Comparison of ENCODE assay signal across 20 cellular contexts in genomic region chr7:25448301-25448700, GRCh38.
DNase-seq lines count a peak whose midpoint lies in the region; ATAC-seq, FAIRE-seq and TF ChIP-seq lines count a peak whose summit lies in the region.
"Had no signal": no experiment of that assay in that cellular context is flagged by ENCODE, and none has a peak within 500 bp of the region (broad histone marks: within the 10 kb centered on the region; RNA-seq: fewer than 3 reads in every experiment).

No MANE protein-coding gene starts in this region.

- TF ChIP-seq CTCF in K562 (IDR thresholded peaks at IDR 0.05 in 2 of 3, conservative IDR thresholded peaks at IDR 0.05 in 1 of 3; ENCODE audit: insufficient read depth in 2 of 3, low read depth in 1 of 3, low read length in 3 of 3) (no peak), pancreas (IDR thresholded peaks at IDR 0.05) (no peak), testis (IDR thresholded peaks at IDR 0.05) (no peak), SK-N-SH (IDR thresholded peaks at IDR 0.05) (no peak)

- H3K4me1 ChIP-seq in K562 (replicated peaks in 1 of 2; ENCODE audit: control insufficient read depth in 2 of 2, insufficient read depth in 2 of 2, low read length in 2 of 2) (no peaks in the 10 kb centered on the region), pancreas (no peaks in the 10 kb centered on the region), testis (no peaks in the 10 kb centered on the region), SK-N-SH (ENCODE audit: control insufficient read depth in 1 of 2, insufficient read depth in 2 of 2, low read depth in 1 of 2, low read length in 1 of 2) (no peaks in the 10 kb centered on the region)

- WGBS in K562 (ENCODE audit: insufficient coverage, low coverage, missing lambda C conversion rate): 0% methylated on average over 2 of the region's 2 CpGs
- 94 to 97% methylated on average over 2 of the region's 2 CpGs for WGBS in pancreas, 2 donors
- 95 to 97% methylated on average over 2 of the region's 2 CpGs for WGBS in testis, 2 donors
- WGBS in SK-N-SH (ENCODE audit: low lambda C conversion rate): 31% methylated on average over 2 of the region's 2 CpGs

- H3K27me3 ChIP-seq in K562 (ENCODE audit: control insufficient read depth in 2 of 2, insufficient read depth in 2 of 2, low read length in 2 of 2) (peaks cover 0 to 2% of the 10 kb centered on the region in 2 experiments; a peak in 2 of 5 replicates), pancreas (no peaks in the 10 kb centered on the region), testis (no peaks in the 10 kb centered on the region), SK-N-SH (ENCODE audit: insufficient read depth) (no peaks in the 10 kb centered on the region)

- TF ChIP-seq EP300 in K562 (IDR thresholded peaks at IDR 0.05; ENCODE audit: low read length) (no peak), SK-N-SH (IDR thresholded peaks at IDR 0.05; ENCODE audit: borderline replicate concordance in 1 of 2, low read depth in 1 of 2, low read length in 1 of 2) (no peak)

- no peak for TF ChIP-seq RAD21 in K562 (CRISPR knock-in tag; conservative IDR thresholded peaks at IDR 0.05 in 1 of 2, IDR thresholded peaks at IDR 0.05 in 1 of 2)
- no peak for TF ChIP-seq RAD21 in SK-N-SH (IDR thresholded peaks at IDR 0.05; ENCODE audit: low read length)

- no peak for DNase-seq in K562 (ENCODE audit: extremely low read depth in 1 of 4, low spot score in 3 of 4)
- no peak for DNase-seq in frontal cortex (ENCODE audit: low spot score in 2 of 2)
- DNase-seq in pancreas: no peak
- DNase-seq in testis: no peak
- no peak for DNase-seq in SK-N-SH
- DNase-seq: 8988T; C1 segment of cervical spinal cord; Calu3; CD4-positive, alpha-beta memory T cell; COR-L47; DMS53; DMS79 treated with DMSO at 0.1 percent for 48 hours; H9 had no signal

- in situ Hi-C loops in K562 (cut with MboI): no loop called here

- CTCF ChIA-PET in K562 (lab: Yijun Ruan, JAX; ENCODE audit: low intra/inter-chr PET ratio): no interaction called here
- CTCF ChIA-PET in SK-N-SH (lab: Yijun Ruan, JAX): interaction anchor here (0.6 to 0.8 kb wide), 2 partner anchors 31 to 117 kb away, joined by 3 to 5 read pairs; no protein-coding TSS in a partner anchor

- ATAC-seq in K562 (no peak), pancreas (no peak), GM21367 (IDR thresholded peaks at IDR 0.05; ENCODE audit: unreplicated experiment) (no peak), HG03565 (IDR thresholded peaks at IDR 0.05; ENCODE audit: unreplicated experiment) (no peak)
- ATAC-seq: GM23338, HCT116 had no signal

- H3K4me2 ChIP-seq in K562 (ENCODE audit: insufficient read depth, low read length) (no peak overlapping the region), SK-N-SH (no peak overlapping the region)
- H3K4me2 ChIP-seq: GM23338 had no signal

- H3K79me2 ChIP-seq in K562 (ENCODE audit: control insufficient read depth, insufficient read depth, low read length) (no peaks in the 10 kb centered on the region), SK-N-SH (ENCODE audit: insufficient read depth) (no peaks in the 10 kb centered on the region)

- H3K4me3 ChIP-seq in K562: no peak overlapping the region
- no peak overlapping the region for H3K4me3 ChIP-seq in pancreas
- no peak overlapping the region for H3K4me3 ChIP-seq in testis
- H3K4me3 ChIP-seq in SK-N-SH (ENCODE audit: low read depth in 2 of 2, low read length in 1 of 2): no peak overlapping the region
- H3K4me3 ChIP-seq: GM23338 had no signal

- H2AFZ ChIP-seq in K562 (ENCODE audit: low read depth, low read length): no peak overlapping the region
- no peak overlapping the region for H2AFZ ChIP-seq in SK-N-SH (ENCODE audit: low read depth)
- H2AFZ ChIP-seq: GM23338 had no signal

- POLR2A ChIA-PET in K562 (lab: Yijun Ruan, JAX) (no interaction called here), SK-N-SH (lab: Yijun Ruan, JAX) (no interaction called here)

- peaks cover 5% of the 10 kb centered on the region; the same call in 1 of the 2 replicates for H3K9me2 ChIP-seq in SK-N-SH

- H4K20me1 ChIP-seq in K562 (replicated peaks; ENCODE audit: control insufficient read depth, insufficient read depth, low read length) (no peaks in the 10 kb centered on the region), SK-N-SH (ENCODE audit: insufficient read depth) (no peaks in the 10 kb centered on the region)

- TF ChIP-seq POLR2A in K562 (conservative IDR thresholded peaks at IDR 0.05) (no peak), testis (IDR thresholded peaks at IDR 0.05) (no peak)

- intact Hi-C loops in K562 (cut with micrococcal nuclease) (no loop called here), pancreas (cut with DNase I) (no loop called here), testis (cut with DNase I; ENCODE audit: low total_unique reads) (no loop called here)

- H3K9me3 ChIP-seq in K562 (replicated peaks; ENCODE audit: control insufficient read depth, insufficient read depth, low read depth, low read length) (no peaks in the 10 kb centered on the region), pancreas (no peaks in the 10 kb centered on the region), testis (no peaks in the 10 kb centered on the region), SK-N-SH (no peaks in the 10 kb centered on the region; the same call in 1 of the 2 replicates)

- no TSS peak for BruUV-seq in K562 (replicated peaks; lab: Mats Ljungman, UMichigan)

- H3K36me3 ChIP-seq in K562 (ENCODE audit: control insufficient read depth, insufficient read depth, low read length): no peaks in the 10 kb centered on the region
- no peaks in the 10 kb centered on the region for H3K36me3 ChIP-seq in pancreas
- H3K36me3 ChIP-seq in testis (ENCODE audit: low read depth, missing control alignments): no peaks in the 10 kb centered on the region
- H3K36me3 ChIP-seq in SK-N-SH (replicated peaks in 1 of 2; ENCODE audit: control insufficient read depth in 1 of 2, insufficient read depth in 2 of 2, low read length in 1 of 2): no peaks in the 10 kb centered on the region

- H3K27ac ChIP-seq in K562 (ENCODE audit: extremely low read depth, low read depth, low read length): no peak overlapping the region
- no peak overlapping the region for H3K27ac ChIP-seq in pancreas
- H3K27ac ChIP-seq in testis: no peak overlapping the region
- no peak overlapping the region for H3K27ac ChIP-seq in SK-N-SH (ENCODE audit: low read depth in 2 of 2, low read length in 1 of 2)

- H3F3A ChIP-seq in SK-N-SH (replicated peaks; ENCODE audit: insufficient read depth): no peaks in the 10 kb centered on the region

- H3K9me1 ChIP-seq in K562 (ENCODE audit: control insufficient read depth, insufficient read depth, low read length): no peaks in the 10 kb centered on the region

- FAIRE-seq in G401.6 (lab: Jason Lieb, UNC) (peak; percentile 98), K562 (lab: Jason Lieb, UNC) (no peak), frontal cortex (lab: Jason Lieb, UNC) (peak; percentile 96), pancreas (lab: Jason Lieb, UNC) (peak; percentile 91)
- FAIRE-seq: GM12892, GM19239 had no signal

- H3K9ac ChIP-seq in K562 (ENCODE audit: insufficient read depth in 1 of 2, low read depth in 2 of 2, low read length in 2 of 2) (no peak overlapping the region), SK-N-SH (no peak overlapping the region)

TF ChIP-seq in K562, 482 proteins besides CTCF, POLR2A, EP300 and RAD21 (continues in another document):
- TF ChIP-seq C11orf30 (IDR thresholded peaks at IDR 0.05; ENCODE audit: low read depth): no peak
- no peak for TF ChIP-seq PRMT5 (CRISPR knock-in tag; IDR thresholded peaks at IDR 0.05)

TF ChIP-seq in SK-N-SH, 30 proteins besides CTCF, POLR2A, EP300 and RAD21:
- TF ChIP-seq TAF1 (IDR thresholded peaks at IDR 0.05; ENCODE audit: borderline replicate concordance, low read depth, low read length) (no peak), TEAD4 (IDR thresholded peaks at IDR 0.05; ENCODE audit: borderline replicate concordance, insufficient read depth) (no peak), REST (IDR thresholded peaks at IDR 0.05; ENCODE audit: low read depth, low read length) (no peak)
